Comparison of ENCODE assay signal across 34 cellular contexts in genomic region chr5:66861402-66861801, GRCh38.
DNase-seq lines count a peak whose midpoint lies in the region; ATAC-seq and TF ChIP-seq lines count a peak whose summit lies in the region.
"Had no signal": no experiment of that assay in that cellular context is flagged by ENCODE, and none has a peak within 500 bp of the region (broad histone marks: within the 10 kb centered on the region; RNA-seq: fewer than 3 reads in every experiment).

No MANE protein-coding gene starts in this region.

- no peaks in the 10 kb centered on the region for H3K9me3 ChIP-seq in parathyroid adenoma (ENCODE audit: control insufficient read depth, low read length)
- H3K9me3 ChIP-seq: ascending aorta, esophagus muscularis mucosa, heart right ventricle, lower lobe of right lung, ovary, SJSA1, suprapubic skin had no signal

- H3K4me3 Mint-ChIP-seq in effector memory CD8-positive, alpha-beta T cell = no peak overlapping the region
- H3K4me3 Mint-ChIP-seq: activated T-cell treated with anti-CD3 and anti-CD28 coated beads, Interleukin-2, amount 50 U/mL, for 4 hours; CD4-positive, CD25-positive, alpha-beta regulatory T cell; nephron progenitor cell; T-helper 1 cell treated with Interleukin-12 subunit alpha and Interleukin-12 subunit beta and Interleukin-4 antibody, amounts not matched to agents 30 μg/mL and 1 μg/mL, for 36 hours had no signal

- no peaks in the 10 kb centered on the region for H3K9me3 Mint-ChIP-seq in effector memory CD8-positive, alpha-beta T cell
- H3K9me3 Mint-ChIP-seq: activated T-cell treated with anti-CD3 and anti-CD28 coated beads, Interleukin-2, amount 50 U/mL, for 4 hours; nephron progenitor cell; T-helper 1 cell treated with Interleukin-12 subunit alpha and Interleukin-12 subunit beta and Interleukin-4 antibody, amounts not matched to agents 30 μg/mL and 1 μg/mL, for 36 hours had no signal

- DNase-seq in NCI-H748 (lab: John Stamatoyannopoulos, UW; ENCODE audit: unreplicated experiment) = peak; percentile 26
- no peak for DNase-seq in NCI-H748 treated with DMSO at 0.1 percent for 48 hours (lab: John Stamatoyannopoulos, UW)
- DNase-seq in OCI-M1 (lab: John Stamatoyannopoulos, UW) = peak; percentile 39
- DNase-seq in choroid plexus epithelial cell (ENCODE audit: low read depth) = no peak
- DNase-seq in NCI-H187 (lab: John Stamatoyannopoulos, UW) = no peak
- DNase-seq in effector memory CD8-positive, alpha-beta T cell = no peak
- DNase-seq in mucosa of gallbladder (ENCODE audit: low spot score) = no peak
- DNase-seq: activated CD4-positive, alpha-beta T cell treated with anti-CD3 and anti-CD28 coated beads, Interleukin-2, amount 50 U/mL, for 1 hour; activated CD4-positive, CD25-positive, alpha-beta regulatory T cell; activated gamma-delta T cell treated with Interleukin-2 at 50 U/mL for 16 hours; activated T-cell treated with anti-CD3 and anti-CD28 coated beads, Interleukin-2, amount 50 U/mL, for 4 hours; AML-193; Calu3; CD4-positive, CD25-positive, alpha-beta regulatory T cell; cortex of kidney; foreskin fibroblast; HCEC 1CT; heart right ventricle; IMR-90; lower lobe of right lung; NCI-H1048; NCI-H524 treated with DMSO at 0.1 percent for 48 hours; ovary; retina; small intestine; stimulated activated naive CD4-positive, alpha-beta T cell had no signal

- no peaks in the 10 kb centered on the region for H3K27me3 ChIP-seq in parathyroid adenoma (ENCODE audit: control insufficient read depth, insufficient read depth, low read length)
- H3K27me3 ChIP-seq: ascending aorta, cardiac muscle cell, esophagus muscularis mucosa, ovary, suprapubic skin had no signal

- peaks cover 4 to 5% of the 10 kb centered on the region in 2 donors for H3K4me1 Mint-ChIP-seq in effector memory CD8-positive, alpha-beta T cell (ENCODE audit: low read depth in 2 of 2)

- ATAC-seq in effector memory CD8-positive, alpha-beta T cell (replicated peaks) = no peak
- ATAC-seq: activated T-cell treated with anti-CD3 and anti-CD28 coated beads, Interleukin-2, amount 50 U/mL, for 4 hours had no signal

- no peak overlapping the region for H3K27ac Mint-ChIP-seq in effector memory CD8-positive, alpha-beta T cell
- H3K27ac Mint-ChIP-seq: CD4-positive, CD25-positive, alpha-beta regulatory T cell; nephron progenitor cell; T-helper 1 cell treated with Interleukin-12 subunit alpha and Interleukin-12 subunit beta and Interleukin-4 antibody, amounts not matched to agents 30 μg/mL and 1 μg/mL, for 36 hours had no signal

- peaks cover 2% of the 10 kb centered on the region for H3K36me3 Mint-ChIP-seq in effector memory CD8-positive, alpha-beta T cell (ENCODE audit: insufficient read depth)
- H3K36me3 Mint-ChIP-seq: CD4-positive, CD25-positive, alpha-beta regulatory T cell had no signal

- H3K27ac ChIP-seq in parathyroid adenoma = peak overlapping the region; percentile 98
- H3K27ac ChIP-seq: ascending aorta, cardiac muscle cell, esophagus muscularis mucosa, lower lobe of right lung, ovary, SJSA1, suprapubic skin had no signal

- no peak overlapping the region for H2AFZ ChIP-seq in parathyroid adenoma

- peak; percentile 4 for TF ChIP-seq CTCF in choroid plexus epithelial cell (conservative IDR thresholded peaks at IDR 0.05; ENCODE audit: low read depth, low read length)
- peak; percentile 14 for TF ChIP-seq CTCF in parathyroid adenoma (IDR thresholded peaks at IDR 0.05)

- H3K4me2 ChIP-seq in parathyroid adenoma (ENCODE audit: low read length) = peak overlapping the region; percentile 8

- H3K79me2 ChIP-seq in parathyroid adenoma = peaks cover 17% of the 10 kb centered on the region

- peaks cover 20 to 43% of the 10 kb centered on the region in 2 donors for H3K27me3 Mint-ChIP-seq in effector memory CD8-positive, alpha-beta T cell

- H3K4me3 ChIP-seq in choroid plexus epithelial cell (ENCODE audit: low read depth, low read length) (no peak overlapping the region), parathyroid adenoma (ENCODE audit: low read depth, low read length) (no peak overlapping the region)
- H3K4me3 ChIP-seq: ascending aorta, cardiac muscle cell, esophagus muscularis mucosa, lower lobe of right lung, ovary, SJSA1 had no signal

- no peaks in the 10 kb centered on the region for H3K36me3 ChIP-seq in parathyroid adenoma (ENCODE audit: control insufficient read depth, insufficient read depth, low read length)
- H3K36me3 ChIP-seq: ascending aorta, cardiac muscle cell, esophagus muscularis mucosa, heart right ventricle, lower lobe of right lung, ovary, SJSA1, suprapubic skin had no signal

- H3K4me1 ChIP-seq in parathyroid adenoma = peaks cover 65% of the 10 kb centered on the region
- H3K4me1 ChIP-seq: ascending aorta, esophagus muscularis mucosa had no signal

- H3K9ac ChIP-seq in parathyroid adenoma = no peak overlapping the region

Comparison
In these comparisons a context has a peak if more than half of its experiments do, and no peak if none do; other contexts are left out.
1. DNase-seq: peak in NCI-H748 (single experiment) and OCI-M1 (single experiment); none in NCI-H748 treated with DMSO at 0.1 percent for 48 hours (single experiment), choroid plexus epithelial cell (single experiment), NCI-H187 (0 of 2), effector memory CD8-positive, alpha-beta T cell (0 of 3) and mucosa of gallbladder (single experiment).